In genomic region chrX:153642655-153643430, GRCh38 we compare ENCODE assay signal across 13 cellular contexts. TPM values are rescaled to one million over a fixed set of nuclear protein-coding genes. Genes with fewer than 3 reads are reported as not detected.
DNase-seq lines count a peak whose midpoint lies in the region; ATAC-seq and TF ChIP-seq lines count a peak whose summit lies in the region.
"Had no signal": no experiment of that assay in that cellular context is flagged by ENCODE, and none has a peak within 500 bp of the region (broad histone marks: within the 10 kb centered on the region; RNA-seq: fewer than 3 reads in every experiment).

No MANE protein-coding gene starts in this region.

- intact Hi-C loops in natural killer cell (cut with micrococcal nuclease): no loop called here

- TF ChIP-seq POLR2A in Peyer's patch (IDR thresholded peaks at IDR 0.05): no peak

- no peaks in the 10 kb centered on the region for H3K36me3 ChIP-seq in Peyer's patch
- H3K36me3 ChIP-seq: sigmoid colon had no signal

- no peak overlapping the region for H3K27ac ChIP-seq in Peyer's patch
- H3K27ac ChIP-seq: sigmoid colon had no signal

- peak overlapping the region; percentile 12 for H3K4me3 Mint-ChIP-seq in natural killer cell treated with Interleukin-12 subunit alpha and Interleukin-12 subunit beta and Interleukin-15 and Interleukin-18, amount 100 ng/mL, for 72 hours
- H3K4me3 Mint-ChIP-seq in natural killer cell: no peak overlapping the region

- H3K4me1 Mint-ChIP-seq in natural killer cell treated with Interleukin-12 subunit alpha and Interleukin-12 subunit beta and Interleukin-15 and Interleukin-18, amount 100 ng/mL, for 72 hours (ENCODE audit: low read depth in 2 of 2): no peaks in the 10 kb centered on the region
- no peaks in the 10 kb centered on the region for H3K4me1 Mint-ChIP-seq in natural killer cell

- H3K4me3 ChIP-seq in Peyer's patch: peak overlapping the region in 1 of 4 donors; percentile 19

- no peaks in the 10 kb centered on the region for H3K9me3 ChIP-seq in Peyer's patch
- H3K9me3 ChIP-seq: sigmoid colon had no signal

- ATAC-seq in natural killer cell treated with Interleukin-12 subunit alpha and Interleukin-12 subunit beta and Interleukin-15 and Interleukin-18, amount 100 ng/mL, for 72 hours: no peak
- ATAC-seq in natural killer cell (no peak), GM21381 (IDR thresholded peaks at IDR 0.05; ENCODE audit: unreplicated experiment) (no peak), left lobe of liver (no peak)

- H3K27me3 ChIP-seq in Peyer's patch: peaks cover 0 to 10% of the 10 kb centered on the region in 2 donors

- H3K9me3 Mint-ChIP-seq in natural killer cell treated with Interleukin-12 subunit alpha and Interleukin-12 subunit beta and Interleukin-15 and Interleukin-18, amount 100 ng/mL, for 72 hours: no peaks in the 10 kb centered on the region
- H3K9me3 Mint-ChIP-seq in natural killer cell: no peaks in the 10 kb centered on the region

- DNase-seq in natural killer cell treated with Interleukin-12 subunit alpha and Interleukin-12 subunit beta and Interleukin-15 and Interleukin-18, amount 100 ng/mL, for 72 hours (ENCODE audit: low spot score): peak; percentile 40
- DNase-seq in natural killer cell (no peak), Peyer's patch (peak in 2 of 3 donors; percentile 19 to 37), islet precursor cell (peak; percentile 46), ureter (ENCODE audit: low spot score) (peak; percentile 36), NCI-H446 treated with DMSO at 0.1 percent for 48 hours (lab: John Stamatoyannopoulos, UW) (no peak), left lobe of liver (ENCODE audit: low spot score) (no peak)
- DNase-seq: dermis blood vessel endothelial cell, DMS79 treated with DMSO at 0.1 percent for 48 hours, midbrain had no signal

- no peaks in the 10 kb centered on the region for H3K36me3 Mint-ChIP-seq in natural killer cell treated with Interleukin-12 subunit alpha and Interleukin-12 subunit beta and Interleukin-15 and Interleukin-18, amount 100 ng/mL, for 72 hours
- H3K36me3 Mint-ChIP-seq in natural killer cell: no peaks in the 10 kb centered on the region

- H3K27me3 Mint-ChIP-seq in natural killer cell treated with Interleukin-12 subunit alpha and Interleukin-12 subunit beta and Interleukin-15 and Interleukin-18, amount 100 ng/mL, for 72 hours: peaks cover 7 to 9% of the 10 kb centered on the region in 2 donors
- peaks cover 0 to 20% of the 10 kb centered on the region in 2 donors for H3K27me3 Mint-ChIP-seq in natural killer cell (ENCODE audit: low read depth in 2 of 2)

- peaks cover 0 to 27% (median 4%) of the 10 kb centered on the region in 4 donors for H3K4me1 ChIP-seq in Peyer's patch

- H3K27ac Mint-ChIP-seq in natural killer cell treated with Interleukin-12 subunit alpha and Interleukin-12 subunit beta and Interleukin-15 and Interleukin-18, amount 100 ng/mL, for 72 hours: no peak overlapping the region
- H3K27ac Mint-ChIP-seq in natural killer cell: no peak overlapping the region

- no peak for TF ChIP-seq CTCF in natural killer cell (IDR thresholded peaks at IDR 0.05)
- TF ChIP-seq CTCF in Peyer's patch (IDR thresholded peaks at IDR 0.05): no peak

RNA-seq across cellular contexts. Expression of gene DUSP9, which starts 4.2 kb away (rescaled TPM):
- total RNA-seq in natural killer cell treated with Interleukin-12 subunit alpha and Interleukin-12 subunit beta and Interleukin-15 and Interleukin-18, amount 100 ng/mL, for 72 hours: not detected
- total RNA-seq in natural killer cell: not detected
- not detected for total RNA-seq in Peyer's patch
- 2.7 TPM for total RNA-seq in ureter
- 0.60 TPM for total RNA-seq in left lobe of liver
- total RNA-seq: OCI-LY7, sigmoid colon had no signal

RNA-seq across cellular contexts. Expression of gene PNCK, which starts 30.8 kb away (rescaled TPM):
- total RNA-seq in natural killer cell treated with Interleukin-12 subunit alpha and Interleukin-12 subunit beta and Interleukin-15 and Interleukin-18, amount 100 ng/mL, for 72 hours: not detected
- total RNA-seq in natural killer cell (1 to 10 TPM in 1 of 3 donors, under 1 TPM in 2; 0.66 to 1.1 (median 0.97) TPM), Peyer's patch (10 to 100 TPM in 1 of 4 donors, 1 to 10 TPM in 2, not detected in 1; 2.0 to 44.8 (median 6.1) TPM), ureter (12.3 TPM), left lobe of liver (not detected)
- total RNA-seq: dermis blood vessel endothelial cell had no signal

RNA-seq across cellular contexts. Expression of gene CCNQ, which starts 43.9 kb away (rescaled TPM):
- 10 to 100 TPM; 16.4 to 30.7 TPM for total RNA-seq in natural killer cell treated with Interleukin-12 subunit alpha and Interleukin-12 subunit beta and Interleukin-15 and Interleukin-18, amount 100 ng/mL, for 72 hours
- 10 to 100 TPM in 2 of 3 donors, 1 to 10 TPM in 1; 9.0 to 17.2 (median 12.5) TPM for total RNA-seq in natural killer cell
- 10 to 100 TPM; 19.0 to 33.3 (median 20.6) TPM for total RNA-seq in Peyer's patch
- total RNA-seq in ureter: 15.0 TPM
- 8.7 TPM for total RNA-seq in left lobe of liver

RNA-seq across cellular contexts. Expression of gene SLC6A8, which starts 44.9 kb away (rescaled TPM):
- total RNA-seq in natural killer cell treated with Interleukin-12 subunit alpha and Interleukin-12 subunit beta and Interleukin-15 and Interleukin-18, amount 100 ng/mL, for 72 hours: 1 to 10 TPM; 2.3 to 4.1 TPM
- total RNA-seq in natural killer cell: 1 to 10 TPM in 2 of 3 donors, under 1 TPM in 1; 0.77 to 2.5 (median 1.4) TPM
- total RNA-seq in Peyer's patch: 100 to 1,000 TPM in 3 of 4 donors, 10 to 100 TPM in 1; 36.3 to 562 (median 146) TPM
- total RNA-seq in ureter: 70.3 TPM
- total RNA-seq in left lobe of liver: 3.2 TPM
- total RNA-seq: OCI-LY7 had no signal

Comparison
In these comparisons a context has a peak if more than half of its experiments do, and no peak if none do; other contexts are left out.
1. DNase-seq: peak in natural killer cell treated with Interleukin-12 subunit alpha and Interleukin-12 subunit beta and Interleukin-15 and Interleukin-18, amount 100 ng/mL, for 72 hours (single experiment), Peyer's patch (2 of 3), islet precursor cell (single experiment) and ureter (single experiment); none in natural killer cell (single experiment), NCI-H446 treated with DMSO at 0.1 percent for 48 hours (single experiment) and left lobe of liver (single experiment).